2 cellular contexts compared by ENCODE assay signal in genomic region chr2:148617219-148617618, GRCh38.
A peak's percentile ranks its signal among the peaks of the same experiment; 100 is the strongest.
TF ChIP-seq lines count a peak whose summit lies in the region.

No MANE protein-coding gene starts in this region.

TF ChIP-seq in GM23338, 12 proteins besides CTCF, POLR2A, EP300 and RAD21 (continued from another document):
- TF ChIP-seq ETS1 (IDR thresholded peaks at IDR 0.05) = no peak
- no peak for TF ChIP-seq STAT1 (IDR thresholded peaks at IDR 0.05; ENCODE audit: unreplicated experiment)
- no peak for TF ChIP-seq ZNF462 (CRISPR knock-in tag; IDR thresholded peaks at IDR 0.05)
- TF ChIP-seq JUNB (IDR thresholded peaks at IDR 0.05; ENCODE audit: unreplicated experiment) = no peak
- TF ChIP-seq REST (IDR thresholded peaks at IDR 0.05; ENCODE audit: unreplicated experiment) = no peak
- no peak for TF ChIP-seq CREB1 (CRISPR knock-in tag; IDR thresholded peaks at IDR 0.05; ENCODE audit: low read depth)
- no peak for TF ChIP-seq NANOG (IDR thresholded peaks at IDR 0.05; ENCODE audit: borderline replicate concordance)
- no peak for TF ChIP-seq ZNF114 (CRISPR knock-in tag; IDR thresholded peaks at IDR 0.05)
- TF ChIP-seq EZH2phosphoT487 (IDR thresholded peaks at IDR 0.05; ENCODE audit: unreplicated experiment) = no peak
- no peak for TF ChIP-seq POLR2AphosphoS5 (IDR thresholded peaks at IDR 0.05; ENCODE audit: low read depth)
- no peak for TF ChIP-seq ZNF331 (CRISPR knock-in tag; IDR thresholded peaks at IDR 0.05; ENCODE audit: low read depth)
TF ChIP-seq in GM23338: peak in this region for 0.

TF ChIP-seq in K562, 482 proteins besides CTCF, POLR2A, EP300 and RAD21 (continued from another document):
- no peak for TF ChIP-seq ARID1B (IDR thresholded peaks at IDR 0.05)
- TF ChIP-seq PBX2 (CRISPR knock-in tag; IDR thresholded peaks at IDR 0.05; ENCODE audit: low read depth) = no peak
- TF ChIP-seq PBX2 (tag; conservative IDR thresholded peaks at IDR 0.05; ENCODE audit: low read depth) = peak; percentile 67
TF ChIP-seq in K562: peak in this region for 2.
